ENCODE assay signal across 8 cellular contexts in the genomic region with DNA sequence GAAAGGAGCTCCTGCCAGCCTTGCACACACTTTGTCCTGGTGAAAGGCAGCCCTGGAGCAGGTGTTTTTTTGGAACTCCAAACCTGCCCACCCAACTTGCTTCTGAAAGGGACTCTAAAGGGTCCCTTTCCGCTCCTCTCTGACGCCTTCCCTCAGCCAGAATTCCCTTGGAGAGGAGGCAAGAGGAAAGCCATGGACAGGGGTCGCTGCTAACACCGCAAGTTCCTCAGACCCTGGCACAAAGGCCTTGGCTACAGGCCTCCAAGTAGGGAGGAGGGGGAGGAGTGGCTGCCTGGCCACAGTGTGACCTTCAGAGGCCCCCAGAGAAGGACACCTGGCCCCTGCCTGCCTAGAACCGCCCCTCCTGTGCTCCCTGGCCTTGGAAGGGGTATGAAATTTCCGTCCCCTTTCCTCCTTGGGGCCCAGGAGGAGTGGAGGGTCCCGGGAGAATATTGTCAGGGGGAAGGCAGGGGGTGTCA. TPM values are rescaled to one million over a fixed set of nuclear protein-coding genes. Genes with fewer than 3 reads are reported as not detected.
DNase-seq lines count a peak whose midpoint lies in the region; ATAC-seq and TF ChIP-seq lines count a peak whose summit lies in the region.

No MANE protein-coding gene starts in this region.

- H3K36me3 ChIP-seq in OCI-LY1 (ENCODE audit: insufficient read depth, low read length) (peaks cover 18% of the 10 kb centered on the region; the same call in 1 of the 2 replicates), uterus (no peaks in the 10 kb centered on the region)

- TF ChIP-seq CTCF in OCI-LY1 (IDR thresholded peaks at IDR 0.05; ENCODE audit: low read length) (no peak), mesothelial cell of epicardium (IDR thresholded peaks at IDR 0.05; ENCODE audit: unreplicated experiment) (no peak), uterus (IDR thresholded peaks at IDR 0.05) (no peak), GM13977 (IDR thresholded peaks at IDR 0.05; ENCODE audit: extremely low read depth, insufficient read depth, missing control alignments) (no peak)

- H3K4me3 Mint-ChIP-seq in mesothelial cell of epicardium: peak overlapping the region; percentile 99

- peak overlapping the region; percentile 66 for H3K27ac ChIP-seq in OCI-LY1 (ENCODE audit: low read depth, low read length, poor library complexity, severe bottlenecking)
- peak overlapping the region; percentile 89 for H3K27ac ChIP-seq in uterus

- no peaks in the 10 kb centered on the region for H3F3A ChIP-seq in OCI-LY1 (ENCODE audit: insufficient read depth, low read length)

- H3K4me3 ChIP-seq in OCI-LY1 (ENCODE audit: low read depth, low read length, poor library complexity, severe bottlenecking): peak overlapping the region; percentile 74
- peak overlapping the region; percentile 74 to 88 for H3K4me3 ChIP-seq in uterus

- H3K27me3 ChIP-seq in OCI-LY1 (ENCODE audit: insufficient read depth, low read length) (no peaks in the 10 kb centered on the region), uterus (no peaks in the 10 kb centered on the region)

- no peak for TF ChIP-seq POLR2A in uterus (IDR thresholded peaks at IDR 0.05)

- H2AFZ ChIP-seq in OCI-LY1 (ENCODE audit: low read length): no peak overlapping the region

- H3K79me2 ChIP-seq in OCI-LY1 (ENCODE audit: insufficient read depth, low read length): no peaks in the 10 kb centered on the region

- peak overlapping the region; percentile 70; the same call in 1 of the 2 replicates for H3K9ac ChIP-seq in OCI-LY1 (ENCODE audit: low read length)

- in situ Hi-C loops in G401 (cut with HindIII; ENCODE audit: low sequenced_read_pairs): no loop called here
- in situ Hi-C loops in GM13977 (cut with MboI; ENCODE audit: low pct_unique_long_range_greater_than_20kb, low sequenced_read_pairs, unreplicated experiment): loop anchor here (10.0 kb wide), 1 partner anchor 302 kb away; no protein-coding TSS in a partner anchor

- H3K4me1 ChIP-seq in OCI-LY1 (ENCODE audit: insufficient read depth, low read length, severe bottlenecking): peaks cover 38% of the 10 kb centered on the region
- H3K4me1 ChIP-seq in uterus: peaks cover 0 to 5% of the 10 kb centered on the region in 2 donors

- ATAC-seq in GM21717 (IDR thresholded peaks at IDR 0.05; ENCODE audit: unreplicated experiment): no peak

- peaks cover 42% of the 10 kb centered on the region for H3K4me1 Mint-ChIP-seq in mesothelial cell of epicardium

- H3K27ac Mint-ChIP-seq in mesothelial cell of epicardium: peak overlapping the region; percentile 96

- H3K4me2 ChIP-seq in OCI-LY1 (ENCODE audit: low read length): peak overlapping the region; percentile 84

- no peaks in the 10 kb centered on the region for H3K9me3 ChIP-seq in OCI-LY1 (ENCODE audit: low read length)
- H3K9me3 ChIP-seq in uterus: no peaks in the 10 kb centered on the region

- DNase-seq in G401 (ENCODE audit: low spot score) (peak; percentile 40), dermis blood vessel endothelial cell (peak; percentile 19), mesothelial cell of epicardium (ENCODE audit: low spot score in 2 of 2, unreplicated experiment in 2 of 2) (no peak), uterus (no peak), amniotic stem cell (lab: John Stamatoyannopoulos, UW) (no peak), GM13977 (ENCODE audit: low spot score) (no peak)

- no peaks in the 10 kb centered on the region for H4K20me1 ChIP-seq in OCI-LY1 (ENCODE audit: insufficient read depth, low read length)

- intact Hi-C loops in uterus (cut with DNase I; ENCODE audit: low total_unique reads): loop anchor here (5.0 to 10.0 kb wide), 3 partner anchors 105 to 232 kb away; no protein-coding TSS in a partner anchor

- no peaks in the 10 kb centered on the region for H3K9me3 Mint-ChIP-seq in mesothelial cell of epicardium

- H3K27me3 Mint-ChIP-seq in mesothelial cell of epicardium (ENCODE audit: low read depth): no peaks in the 10 kb centered on the region

- no peaks in the 10 kb centered on the region for H3K9me2 ChIP-seq in OCI-LY1 (ENCODE audit: low read depth, low read length)

- H3K36me3 Mint-ChIP-seq in mesothelial cell of epicardium: peaks cover 13% of the 10 kb centered on the region

RNA-seq across cellular contexts. Expression of gene VEGFA, which starts 2.6 kb away (rescaled TPM):
- 20.4 and 32.7 TPM in 2 replicates for total RNA-seq in G401 (2014; rRNA removed; shearing (Covaris generic))
- 5.8 and 10.9 TPM in 2 replicates for total RNA-seq in dermis blood vessel endothelial cell
- total RNA-seq in mesothelial cell of epicardium: 181 to 186 TPM (median 185 TPM) in 3 replicates
- 100 to 1,000 TPM in 3 of 4 donors, 10 to 100 TPM in 1; 81.0 to 247 (median 156) TPM for total RNA-seq in uterus

Comparison
In these comparisons a context has a peak if more than half of its experiments do, and no peak if none do; other contexts are left out.
1. DNase-seq: peak in G401 (single experiment) and dermis blood vessel endothelial cell (single experiment); none in mesothelial cell of epicardium (0 of 2), uterus (0 of 2), amniotic stem cell (single experiment) and GM13977 (single experiment).